Comparison of ENCODE assay signal across 9 cellular contexts in genomic region chr17:58351182-58351581, GRCh38. TPM values are rescaled to one million over a fixed set of nuclear protein-coding genes. Genes with fewer than 3 reads are reported as not detected.
DNase-seq lines count a peak whose midpoint lies in the region; ATAC-seq lines count a peak whose summit lies in the region.
"Had no signal": no experiment of that assay in that cellular context is flagged by ENCODE, and none has a peak within 500 bp of the region (broad histone marks: within the 10 kb centered on the region; RNA-seq: fewer than 3 reads in every experiment).

No MANE protein-coding gene starts in this region.

- peaks cover 19 to 39% (median 37%) of the 10 kb centered on the region in 3 donors for H3K4me1 Mint-ChIP-seq in IgD-negative memory B cell
- peaks cover 67% of the 10 kb centered on the region for H3K4me1 Mint-ChIP-seq in central memory CD8-positive, alpha-beta T cell

- H3K4me1 ChIP-seq in ACC112 (ENCODE audit: control insufficient read depth, insufficient read depth, low read length, unreplicated experiment) = no peaks in the 10 kb centered on the region
- H3K4me1 ChIP-seq in muscle layer of duodenum (ENCODE audit: control insufficient read depth in 1 of 2, insufficient read depth in 2 of 2, low read length in 2 of 2) = peaks cover 9 to 11% of the 10 kb centered on the region in 2 donors

- H3K36me3 ChIP-seq in ACC112 (ENCODE audit: insufficient read depth, low read length) (peaks cover 12% of the 10 kb centered on the region), muscle layer of duodenum (ENCODE audit: control insufficient read depth in 1 of 2, insufficient read depth in 2 of 2, low read length in 2 of 2) (peaks cover 34 to 37% of the 10 kb centered on the region in 2 donors)

- H3K27ac Mint-ChIP-seq in IgD-negative memory B cell = peak overlapping the region; percentile 98 to 100 (median 98)
- peak overlapping the region; percentile 98 for H3K27ac Mint-ChIP-seq in central memory CD8-positive, alpha-beta T cell (ENCODE audit: low read depth)

- peaks cover 12% of the 10 kb centered on the region for H3K79me2 ChIP-seq in ACC112 (ENCODE audit: control insufficient read depth, insufficient read depth, low read length, unreplicated experiment)

- no peak for DNase-seq in central memory CD8-positive, alpha-beta T cell (ENCODE audit: low spot score in 2 of 2)
- DNase-seq in NCI-H2107 (lab: John Stamatoyannopoulos, UW) = no peak
- DNase-seq in NCI-H1930 (lab: John Stamatoyannopoulos, UW) = no peak
- no peak for DNase-seq in HPDE6-E6E7 (ENCODE audit: extremely low spot score)
- no peak for DNase-seq in ACHN
- DNase-seq: NCI-H1417 had no signal

- H3K27ac ChIP-seq in ACC112 (ENCODE audit: low read depth, low read length) (no peak overlapping the region; the same call in 1 of the 2 replicates), muscle layer of duodenum (ENCODE audit: low read length) (peak overlapping the region; percentile 86)

- no peaks in the 10 kb centered on the region for H3K27me3 ChIP-seq in ACC112 (ENCODE audit: insufficient read depth, low read length)
- H3K27me3 ChIP-seq in muscle layer of duodenum (ENCODE audit: low read depth, low read length) = no peaks in the 10 kb centered on the region

- no peak overlapping the region for H2AFZ ChIP-seq in ACC112 (ENCODE audit: low read length, unreplicated experiment)

- no peaks in the 10 kb centered on the region for H3K27me3 Mint-ChIP-seq in IgD-negative memory B cell
- no peaks in the 10 kb centered on the region for H3K27me3 Mint-ChIP-seq in central memory CD8-positive, alpha-beta T cell

- in situ Hi-C loops in ACHN (cut with HindIII; ENCODE audit: low pct_ligation_motif_present, low pct_unique_long_range_greater_than_20kb, low sequenced_read_pairs) = no loop called here

- no peaks in the 10 kb centered on the region for H3K9me3 ChIP-seq in muscle layer of duodenum (ENCODE audit: control insufficient read depth in 1 of 2, low read length in 2 of 2)

- H3K4me3 ChIP-seq in ACC112 (ENCODE audit: low read depth, low read length) (peak overlapping the region; percentile 87), muscle layer of duodenum (ENCODE audit: low read depth in 1 of 2, low read length in 2 of 2) (peak overlapping the region; percentile 99)

- peak overlapping the region; percentile 99 to 100 (median 100) for H3K4me3 Mint-ChIP-seq in IgD-negative memory B cell
- H3K4me3 Mint-ChIP-seq in central memory CD8-positive, alpha-beta T cell = peak overlapping the region; percentile 96

- peaks cover 10% of the 10 kb centered on the region for H3K36me3 Mint-ChIP-seq in IgD-negative memory B cell
- H3K36me3 Mint-ChIP-seq in central memory CD8-positive, alpha-beta T cell (ENCODE audit: insufficient read depth) = peaks cover 66% of the 10 kb centered on the region

- ATAC-seq in central memory CD8-positive, alpha-beta T cell (replicated peaks; ENCODE audit: extremely low read depth, poor library complexity, severe bottlenecking) = no peak

- H3K9me3 Mint-ChIP-seq in IgD-negative memory B cell = no peaks in the 10 kb centered on the region
- no peaks in the 10 kb centered on the region for H3K9me3 Mint-ChIP-seq in central memory CD8-positive, alpha-beta T cell

RNA-seq across cellular contexts. Expression of gene SUPT4H1, which starts 0.8 kb away (rescaled TPM):
- 94.2 TPM for polyA plus RNA-seq in IgD-negative memory B cell

RNA-seq across cellular contexts. Expression of gene TSPOAP1, which starts 22.6 kb away (rescaled TPM):
- 1.3 TPM for polyA plus RNA-seq in IgD-negative memory B cell
